16 cellular contexts compared by ENCODE assay signal in genomic region chr9:124214596-124215550, GRCh38. TPM values are rescaled to one million over a fixed set of nuclear protein-coding genes. Genes with fewer than 3 reads are reported as not detected.
A peak's percentile ranks its signal among the peaks of the same experiment; 100 is the strongest.
DNase-seq lines count a peak whose midpoint lies in the region; ATAC-seq, FAIRE-seq and TF ChIP-seq lines count a peak whose summit lies in the region.
"Had no signal": no experiment of that assay in that cellular context is flagged by ENCODE, and none has a peak within 500 bp of the region (broad histone marks: within the 10 kb centered on the region; RNA-seq: fewer than 3 reads in every experiment).

No MANE protein-coding gene starts in this region.

- peaks cover 70% of the 10 kb centered on the region for H3K4me1 Mint-ChIP-seq in activated CD4-positive, alpha-beta T cell treated with anti-CD3 and anti-CD28 coated beads, Interleukin-2, amount 10 ng/mL, durations not matched to agents 24 days and 14 days
- H3K4me1 Mint-ChIP-seq in activated B cell treated with CpG ODN at 0.5 μM for 24 hours: peaks cover 95% of the 10 kb centered on the region
- H3K4me1 Mint-ChIP-seq in stimulated activated effector memory CD8-positive, alpha-beta T cell treated with anti-CD3 and anti-CD28 coated beads, Interleukin-12 subunit alpha, Interleukin-12 subunit beta, amount 100 ng/mL, for 72 hours: peaks cover 81% of the 10 kb centered on the region

- no peaks in the 10 kb centered on the region for H3K36me3 Mint-ChIP-seq in activated CD4-positive, alpha-beta T cell treated with anti-CD3 and anti-CD28 coated beads, Interleukin-2, amount 10 ng/mL, durations not matched to agents 24 days and 14 days (ENCODE audit: low read depth)
- no peaks in the 10 kb centered on the region for H3K36me3 Mint-ChIP-seq in activated B cell treated with CpG ODN at 0.5 μM for 24 hours (ENCODE audit: low read depth)
- H3K36me3 Mint-ChIP-seq in stimulated activated effector memory CD8-positive, alpha-beta T cell treated with anti-CD3 and anti-CD28 coated beads, Interleukin-12 subunit alpha, Interleukin-12 subunit beta, amount 100 ng/mL, for 72 hours: peaks cover 15% of the 10 kb centered on the region
- H3K36me3 Mint-ChIP-seq: CD8-positive, alpha-beta T cell had no signal

- no peak for ATAC-seq in activated B cell treated with CpG ODN at 0.5 μM for 24 hours (ENCODE audit: low read depth)
- no peak for ATAC-seq in stimulated activated effector memory CD8-positive, alpha-beta T cell treated with anti-CD3 and anti-CD28 coated beads, Interleukin-12 subunit alpha, Interleukin-12 subunit beta, amount 100 ng/mL, for 72 hours
- ATAC-seq: activated T-cell treated with anti-CD3 and anti-CD28 coated beads, Interleukin-2, amount 50 U/mL, for 4 hours; CD8-positive, alpha-beta T cell; left lung; Right ventricle myocardium inferior had no signal

- peak overlapping the region; percentile 65 for H3K27ac Mint-ChIP-seq in activated CD4-positive, alpha-beta T cell treated with anti-CD3 and anti-CD28 coated beads, Interleukin-2, amount 10 ng/mL, durations not matched to agents 24 days and 14 days
- peak overlapping the region; percentile 84 for H3K27ac Mint-ChIP-seq in activated B cell treated with CpG ODN at 0.5 μM for 24 hours
- peak overlapping the region; percentile 69 for H3K27ac Mint-ChIP-seq in stimulated activated effector memory CD8-positive, alpha-beta T cell treated with anti-CD3 and anti-CD28 coated beads, Interleukin-12 subunit alpha, Interleukin-12 subunit beta, amount 100 ng/mL, for 72 hours
- H3K27ac Mint-ChIP-seq: CD8-positive, alpha-beta T cell had no signal

- POLR2A ChIA-PET in activated B cell treated with CpG ODN at 0.5 μM for 24 hours (lab: Charles Lee): interaction anchor here (1.6 to 10.1 kb wide), 3 partner anchors 12 to 77 kb away, joined by 5 to 256 read pairs (median 17); no protein-coding TSS in a partner anchor

- no peak for TF ChIP-seq CTCF in activated B cell treated with CpG ODN at 0.5 μM for 24 hours (IDR thresholded peaks at IDR 0.05)

- no peaks in the 10 kb centered on the region for H3K27me3 Mint-ChIP-seq in activated CD4-positive, alpha-beta T cell treated with anti-CD3 and anti-CD28 coated beads, Interleukin-2, amount 10 ng/mL, durations not matched to agents 24 days and 14 days
- no peaks in the 10 kb centered on the region for H3K27me3 Mint-ChIP-seq in activated B cell treated with CpG ODN at 0.5 μM for 24 hours

- no peak for DNase-seq in activated CD4-positive, alpha-beta T cell treated with anti-CD3 and anti-CD28 coated beads, Interleukin-2, amount 10 ng/mL, durations not matched to agents 24 days and 14 days
- no peak for DNase-seq in activated CD4-positive, alpha-beta T cell treated with anti-CD3 and anti-CD28 coated beads for 1 hour
- no peak for DNase-seq in activated B cell treated with CpG ODN at 0.5 μM for 24 hours
- DNase-seq in iPS-NIHi7 (ENCODE audit: extremely low spot score): peak; percentile 5
- no peak for DNase-seq in stimulated activated effector memory CD8-positive, alpha-beta T cell treated with anti-CD3 and anti-CD28 coated beads, Interleukin-12 subunit alpha, Interleukin-12 subunit beta, amount 100 ng/mL, for 72 hours (ENCODE audit: low spot score in 2 of 2)
- no peak for DNase-seq in NCI-H146 treated with DMSO at 0.1 percent for 48 hours (lab: John Stamatoyannopoulos, UW; ENCODE audit: unreplicated experiment)
- no peak for DNase-seq in Ammon's horn (ENCODE audit: low spot score)
- no peak for DNase-seq in frontal cortex (ENCODE audit: low spot score in 2 of 2)
- DNase-seq: activated T-cell treated with anti-CD3 and anti-CD28 coated beads, Interleukin-2, amount 50 U/mL, for 4 hours; cerebellar nuclear complex; NCI-H1694; NCI-H345; posterior cingulate gyrus had no signal

- no peak for FAIRE-seq in frontal cortex (lab: Jason Lieb, UNC)

- no peaks in the 10 kb centered on the region for H3K9me3 Mint-ChIP-seq in activated CD4-positive, alpha-beta T cell treated with anti-CD3 and anti-CD28 coated beads, Interleukin-2, amount 10 ng/mL, durations not matched to agents 24 days and 14 days
- H3K9me3 Mint-ChIP-seq in activated B cell treated with CpG ODN at 0.5 μM for 24 hours: no peaks in the 10 kb centered on the region
- H3K9me3 Mint-ChIP-seq in stimulated activated effector memory CD8-positive, alpha-beta T cell treated with anti-CD3 and anti-CD28 coated beads, Interleukin-12 subunit alpha, Interleukin-12 subunit beta, amount 100 ng/mL, for 72 hours: no peaks in the 10 kb centered on the region
- H3K9me3 Mint-ChIP-seq: activated T-cell treated with anti-CD3 and anti-CD28 coated beads, Interleukin-2, amount 50 U/mL, for 4 hours; CD8-positive, alpha-beta T cell had no signal

- CTCF ChIA-PET in activated B cell treated with CpG ODN at 0.5 μM for 24 hours (lab: Charles Lee): interaction anchor here (4.5 kb wide), 1 partner anchor 88 kb away, joined by 32 read pairs; no protein-coding TSS in a partner anchor

- H3K4me3 Mint-ChIP-seq in activated CD4-positive, alpha-beta T cell treated with anti-CD3 and anti-CD28 coated beads, Interleukin-2, amount 10 ng/mL, durations not matched to agents 24 days and 14 days: no peak overlapping the region
- no peak overlapping the region for H3K4me3 Mint-ChIP-seq in activated B cell treated with CpG ODN at 0.5 μM for 24 hours
- peak overlapping the region; percentile 40 for H3K4me3 Mint-ChIP-seq in stimulated activated effector memory CD8-positive, alpha-beta T cell treated with anti-CD3 and anti-CD28 coated beads, Interleukin-12 subunit alpha, Interleukin-12 subunit beta, amount 100 ng/mL, for 72 hours
- H3K4me3 Mint-ChIP-seq: activated T-cell treated with anti-CD3 and anti-CD28 coated beads, Interleukin-2, amount 50 U/mL, for 4 hours; CD8-positive, alpha-beta T cell had no signal

- intact Hi-C loops in activated CD4-positive, alpha-beta T cell treated with anti-CD3 and anti-CD28 coated beads, Interleukin-2, amount 10 ng/mL, durations not matched to agents 24 days and 14 days (cut with micrococcal nuclease): no loop called here
- intact Hi-C loops in activated B cell treated with CpG ODN at 0.5 μM for 24 hours (cut with micrococcal nuclease): loop anchor here (5.0 kb wide), 2 partner anchors 88 to 873 kb away; no protein-coding TSS in a partner anchor

RNA-seq across cellular contexts. Expression of gene NEK6, which starts 42.9 kb away (rescaled TPM):
- total RNA-seq in activated CD4-positive, alpha-beta T cell treated with anti-CD3 and anti-CD28 coated beads, Interleukin-2, amount 10 ng/mL, durations not matched to agents 24 days and 14 days: 26.4 and 32.5 TPM in 2 replicates
- total RNA-seq in activated B cell treated with CpG ODN at 0.5 μM for 24 hours (110 and 115 TPM in 2 replicates), frontal cortex (11.0 TPM)
